Comparison of ENCODE assay signal across 8 cellular contexts in the genomic region with DNA sequence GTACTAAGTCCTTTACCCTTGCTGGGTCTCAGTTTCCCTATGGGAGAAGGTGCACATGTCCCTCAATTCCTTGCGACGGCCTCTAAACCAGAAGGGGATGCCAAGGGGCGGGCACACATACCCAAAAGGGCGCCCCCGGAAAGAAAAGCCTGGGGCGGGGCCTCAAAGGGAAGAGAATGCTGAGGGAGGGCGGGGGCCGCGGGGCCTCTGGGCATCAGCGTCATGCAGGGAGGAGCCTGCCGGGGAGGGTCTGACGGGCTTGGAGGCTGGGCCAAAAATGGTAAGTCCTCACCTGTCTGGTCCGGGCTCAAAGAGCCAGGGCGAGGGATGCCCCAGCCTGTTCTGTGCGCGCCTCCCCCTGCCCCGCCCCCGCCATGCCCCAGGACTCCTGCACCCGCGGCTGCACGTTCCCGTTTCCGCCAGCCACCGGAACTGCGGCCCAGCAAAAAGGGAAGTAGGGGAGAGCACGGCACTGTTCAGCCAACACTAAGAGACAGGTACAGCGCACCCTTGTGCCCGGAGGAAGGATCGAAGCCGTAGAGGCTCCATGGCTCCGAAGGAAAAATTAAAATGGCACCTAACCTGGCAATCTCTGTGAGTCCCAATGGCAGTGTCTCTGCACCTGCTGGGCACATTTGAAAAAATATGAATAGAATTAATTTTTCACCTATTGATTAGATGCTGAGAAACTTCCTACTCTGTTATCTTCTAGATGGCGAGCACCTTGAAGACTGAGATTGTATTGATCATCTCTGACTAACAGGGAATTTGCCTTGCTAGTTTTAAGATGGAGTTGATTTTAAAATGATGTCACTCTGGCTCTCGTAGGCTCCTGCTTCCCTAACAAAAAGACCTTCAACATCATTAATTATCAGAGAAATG. TPM values are rescaled to one million over a fixed set of nuclear protein-coding genes. Genes with fewer than 3 reads are reported as not detected.
DNase-seq lines count a peak whose midpoint lies in the region; ATAC-seq and TF ChIP-seq lines count a peak whose summit lies in the region.

A gene (minus strand): TSS at position 434 of the 882 bp plus-strand sequence. CDS start 14,976 bp downstream, outside the sequence.

- peak within 1 kb of the TSS; percentile 80 for H3K4me3 Mint-ChIP-seq in WTC11

- peak; percentile 54 for TF ChIP-seq POLR2A in GM18951 (IDR thresholded peaks at IDR 0.05; ENCODE audit: extremely low read depth, insufficient read depth, insufficient read length)

- H3K4me1 Mint-ChIP-seq in WTC11, result peaks cover 19% of the 10 kb centered on the region

- POLR2A ChIA-PET in WTC11 (lab: Charles Lee), result no interaction called here

- peak within 1 kb of the TSS; percentile 96 for H3K27ac Mint-ChIP-seq in WTC11

- DNase-seq in AG10803 (ENCODE audit: low read depth) (peak; percentile 95), NCI-H2227 (lab: John Stamatoyannopoulos, UW; ENCODE audit: unreplicated experiment) (peak; percentile 95), WTC11 (ENCODE audit: low spot score) (peak; percentile 95), caudate nucleus (lab: John Stamatoyannopoulos, UW) (peak; percentile 73 to 99 (median 95)), iris pigment epithelial cell (ENCODE audit: low read depth) (peak; percentile 96)
- peak; percentile 92 to 93 for DNase-seq in stimulated activated CD4-positive, alpha-beta T cell treated with anti-CD3 and anti-CD28 coated beads, Interleukin-12 subunit alpha, Interleukin-12 subunit beta, amount 100 ng/mL, for 24 hours (ENCODE audit: low read depth in 2 of 2)

- CTCF ChIA-PET in WTC11 (lab: Charles Lee), result no interaction called here

- peak within 1 kb of the TSS; percentile 84 for H3K4me3 ChIP-seq in AG10803 (ENCODE audit: low read length)

- in situ Hi-C loops in GM18951 (cut with MboI; ENCODE audit: low sequenced_read_pairs, unreplicated experiment), result no loop called here

- peaks cover 6% of the 10 kb centered on the region for H3K9me3 Mint-ChIP-seq in WTC11

- H3K27ac ChIP-seq in caudate nucleus (ENCODE audit: low read depth, low read length), result peak within 1 kb of the TSS; percentile 90

- ATAC-seq in HG03175 (IDR thresholded peaks at IDR 0.05; ENCODE audit: unreplicated experiment) (peak; percentile 99), WTC11 (peak; percentile 98)

- no peaks in the 10 kb centered on the region; the same call in 1 of the 2 replicates for H3K36me3 Mint-ChIP-seq in WTC11

- peaks cover 3% of the 10 kb centered on the region; the same call in 1 of the 2 replicates for H3K27me3 Mint-ChIP-seq in WTC11 (ENCODE audit: low read depth)

- TF ChIP-seq CTCF in AG10803 (conservative IDR thresholded peaks at IDR 0.05; ENCODE audit: low read length) (peak; percentile 88), WTC11 (IDR thresholded peaks at IDR 0.05) (peak; percentile 38)

TF ChIP-seq in WTC11, 78 proteins besides CTCF, POLR2A, EP300 and RAD21:
- TF ChIP-seq ETV6 (CRISPR knock-in tag; IDR thresholded peaks at IDR 0.05) (0 out of 2 replicates have a peak, but pooled peaks have one; percentile 38), FOXK1 (CRISPR knock-in tag; IDR thresholded peaks at IDR 0.05) (peak; percentile 71; the same call in 1 of the 2 replicates), ZNF232 (CRISPR knock-in tag; IDR thresholded peaks at IDR 0.05) (0 out of 2 replicates have a peak, but pooled peaks have one; percentile 25), GABPB1 (CRISPR knock-in tag; IDR thresholded peaks at IDR 0.05) (0 out of 2 replicates have a peak, but pooled peaks have one; percentile 35), SP1 (CRISPR knock-in tag; conservative IDR thresholded peaks at IDR 0.05) (peak; percentile 59), TEAD1 (CRISPR knock-in tag; IDR thresholded peaks at IDR 0.05) (no peak)
- TF ChIP-seq, protein P1, sequence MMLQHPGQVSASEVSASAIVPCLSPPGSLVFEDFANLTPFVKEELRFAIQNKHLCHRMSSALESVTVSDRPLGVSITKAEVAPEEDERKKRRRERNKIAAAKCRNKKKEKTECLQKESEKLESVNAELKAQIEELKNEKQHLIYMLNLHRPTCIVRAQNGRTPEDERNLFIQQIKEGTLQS (CRISPR knock-in tag; conservative IDR thresholded peaks at IDR 0.05), result no peak
- TF ChIP-seq, protein P2, sequence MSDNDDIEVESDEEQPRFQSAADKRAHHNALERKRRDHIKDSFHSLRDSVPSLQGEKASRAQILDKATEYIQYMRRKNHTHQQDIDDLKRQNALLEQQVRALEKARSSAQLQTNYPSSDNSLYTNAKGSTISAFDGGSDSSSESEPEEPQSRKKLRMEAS (CRISPR knock-in tag; IDR thresholded peaks at IDR 0.05), result peak; percentile 46; the same call in 1 of the 2 replicates

RNA-seq across cellular contexts. Expression of the gene that starts here (rescaled TPM):
- 5.8 to 6.1 TPM (median 6.1 TPM) in 3 replicates for total RNA-seq in WTC11 (2021)

Comparison
In these comparisons a context has a peak if more than half of its experiments do, and no peak if none do; other contexts are left out.
1. Peak in every context shown above with its lines: DNase-seq, ATAC-seq, H3K4me3 ChIP-seq and H3K27ac ChIP-seq.